In the genomic region with DNA sequence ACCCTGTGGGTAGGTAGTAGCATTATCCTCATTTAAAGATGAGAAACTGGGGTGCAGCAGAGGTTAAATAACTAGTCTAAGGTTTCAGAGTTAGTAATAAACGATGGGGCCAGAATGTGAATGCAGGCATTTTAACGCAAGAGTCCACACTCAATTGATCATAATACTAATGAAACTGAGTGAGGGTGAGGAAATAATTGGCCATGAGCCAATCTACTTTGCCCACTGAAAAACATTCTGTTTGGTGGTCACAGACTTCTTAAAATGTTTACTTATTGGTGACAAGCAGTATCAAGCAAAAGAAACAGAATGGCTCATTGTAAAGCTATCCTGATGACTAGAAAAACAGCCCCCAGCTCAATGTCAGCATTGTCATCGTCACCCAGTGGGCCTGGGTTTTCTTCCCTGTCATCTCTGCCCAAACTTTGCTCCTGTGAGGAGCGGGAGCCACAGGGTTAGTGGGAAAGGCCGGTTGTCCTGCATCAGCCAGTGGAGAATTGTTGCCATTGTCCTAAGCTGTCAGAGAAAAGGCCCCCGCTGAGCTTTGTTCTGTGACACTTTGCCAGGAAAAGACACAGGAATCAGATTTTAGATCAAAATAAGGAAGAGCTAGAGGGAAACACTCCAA, we compare ENCODE assay signal across 25 cellular contexts.
DNase-seq lines count a peak whose midpoint lies in the region; ATAC-seq, FAIRE-seq and TF ChIP-seq lines count a peak whose summit lies in the region.
"Had no signal": no experiment of that assay in that cellular context is flagged by ENCODE, and none has a peak within 500 bp of the region (broad histone marks: within the 10 kb centered on the region; RNA-seq: fewer than 3 reads in every experiment).

No MANE protein-coding gene starts in this region.

- intact Hi-C loops in pancreas (cut with DNase I) = no loop called here

- H3K4me1 ChIP-seq in pancreas = no peaks in the 10 kb centered on the region
- H3K4me1 ChIP-seq: BLaER1 treated with 17β-estradiol and CSF1 and Interleukin-3, amounts not matched to agents 10 nM and 100 nM; upper lobe of left lung had no signal

- no peaks in the 10 kb centered on the region for H3K36me3 ChIP-seq in WERI-Rb-1
- H3K36me3 ChIP-seq in pancreas = no peaks in the 10 kb centered on the region
- H3K36me3 ChIP-seq: BLaER1 treated with 17β-estradiol and CSF1 and Interleukin-3, amounts not matched to agents 10 nM and 100 nM; SJCRH30; upper lobe of left lung had no signal

- TF ChIP-seq CTCF in WERI-Rb-1 (IDR thresholded peaks at IDR 0.05; ENCODE audit: low read depth, low read length) = no peak
- no peak for TF ChIP-seq CTCF in pancreas (IDR thresholded peaks at IDR 0.05)

- H3K27me3 ChIP-seq in WERI-Rb-1 (ENCODE audit: insufficient read depth, low read depth, severe bottlenecking) (no peaks in the 10 kb centered on the region), pancreas (no peaks in the 10 kb centered on the region)
- H3K27me3 ChIP-seq: BLaER1 treated with 17β-estradiol and CSF1 and Interleukin-3, amounts not matched to agents 10 nM and 100 nM; SJCRH30; upper lobe of left lung had no signal

- no peak overlapping the region for H3K4me3 ChIP-seq in WERI-Rb-1 (ENCODE audit: low read depth, low read length)
- H3K4me3 ChIP-seq in pancreas = no peak overlapping the region
- H3K4me3 ChIP-seq: BLaER1 treated with 17β-estradiol and CSF1 and Interleukin-3, amounts not matched to agents 10 nM and 100 nM; SJCRH30; upper lobe of left lung had no signal

- WGBS in pancreas, 2 donors = 71 to 74% methylated on average over 6 of the region's 6 CpGs

- no peak for FAIRE-seq in pancreas (lab: Jason Lieb, UNC)

- H3K27ac ChIP-seq in WERI-Rb-1 (peak overlapping the region; percentile 65), pancreas (no peak overlapping the region)
- H3K27ac ChIP-seq: BLaER1 treated with 17β-estradiol and CSF1 and Interleukin-3, amounts not matched to agents 10 nM and 100 nM; SJCRH30; upper lobe of left lung had no signal

- H3K9me3 ChIP-seq in WERI-Rb-1 (ENCODE audit: severe bottlenecking) (no peaks in the 10 kb centered on the region), pancreas (no peaks in the 10 kb centered on the region)
- H3K9me3 ChIP-seq: BLaER1 treated with 17β-estradiol and CSF1 and Interleukin-3, amounts not matched to agents 10 nM and 100 nM; SJCRH30; upper lobe of left lung had no signal

- ATAC-seq in pancreas = no peak
- ATAC-seq in activated CD4-positive, CD25-positive, alpha-beta regulatory T cell treated with anti-CD3 and anti-CD28 coated beads, Interleukin-2, amount 50 U/mL, for 24 hours = no peak
- ATAC-seq: left colon, Panc1, right cardiac atrium had no signal

- DNase-seq in WERI-Rb-1 (no peak), ecto neural progenitor cell (ENCODE audit: low spot score) (peak; percentile 49), midbrain (lab: John Stamatoyannopoulos, UW) (peak; percentile 77), superior temporal gyrus (ENCODE audit: extremely low spot score) (peak; percentile 92), pancreas (no peak), RPMI8226 (no peak)
- DNase-seq: activated CD4-positive, alpha-beta memory T cell treated with anti-CD3 and anti-CD28 coated beads for 36 hours; activated CD4-positive, CD25-positive, alpha-beta regulatory T cell treated with anti-CD3 and anti-CD28 coated beads, Interleukin-2, amount 50 U/mL, for 72 hours; activated CD8-positive, alpha-beta memory T cell treated with anti-CD3 and anti-CD28 coated beads, Interleukin-2, amount 50 U/mL, for 4 hours; activated naive CD4-positive, alpha-beta T cell treated with anti-CD3 and anti-CD28 coated beads, Interleukin-2, amount 50 U/mL, for 16 hours; aorta; DMS53; GF-D8; H9; left colon; NCI-H1105; NCI-H187 treated with DMSO at 0.1 percent for 48 hours; NCI-H526 treated with DMSO at 0.1 percent for 48 hours; right cardiac atrium; stimulated activated CD4-positive, alpha-beta T cell treated with anti-CD3 and anti-CD28 coated beads, Interleukin-2, amount 100 ng/mL, for 24 hours; upper lobe of left lung had no signal

Comparison
In these comparisons a context has a peak if more than half of its experiments do, and no peak if none do; other contexts are left out.
1. DNase-seq: peak in ecto neural progenitor cell (single experiment), midbrain (single experiment) and superior temporal gyrus (single experiment); none in WERI-Rb-1 (single experiment), pancreas (0 of 6) and RPMI8226 (single experiment).